Comparison of ENCODE assay signal across 10 cellular contexts in genomic region chr10:100376656-100377055, GRCh38. TPM values are rescaled to one million over a fixed set of nuclear protein-coding genes. Genes with fewer than 3 reads are reported as not detected.
DNase-seq lines count a peak whose midpoint lies in the region; ATAC-seq, FAIRE-seq and TF ChIP-seq lines count a peak whose summit lies in the region.
"Not testable (repeated sequence)": the region's sequence is repeated elsewhere in the genome, so short reads cannot be mapped to it uniquely, and the experiment has no call there.
"Had no signal": no experiment of that assay in that cellular context is flagged by ENCODE, and none has a peak within 500 bp of the region (broad histone marks: within the 10 kb centered on the region; RNA-seq: fewer than 3 reads in every experiment).

No MANE protein-coding gene starts in this region.

- H3K4me3 ChIP-seq in DND-41 (ENCODE audit: low read depth in 1 of 2, low read length in 2 of 2); OCI-LY3 (ENCODE audit: low read length); GM12878: not testable (repeated sequence)

- not testable (repeated sequence) for H3K4me3 Mint-ChIP-seq in WTC11; mesothelial cell of epicardium; progenitor cell of endocrine pancreas (ENCODE audit: low read depth)

- RAD21 ChIA-PET in GM12878 (lab: Charles Lee; ENCODE audit: unreplicated experiment) = interaction anchor here (2.2 to 3.1 kb wide), 2 partner anchors 25 to 29 kb away, joined by 9 to 14 read pairs; partner anchors contain the start of gene SCD

- SMC1A ChIA-PET in GM12878 (lab: Charles Lee; ENCODE audit: uncharacterized antibody, unreplicated experiment) = interaction anchor here (0.7 to 7.7 kb wide), 4 partner anchors 11 to 53 kb away, joined by 3 to 118 read pairs (median 4); partner anchors contain the start of gene SCD

- in situ Hi-C loops in GM12878 (cut with MboI) = not testable (repeated sequence)

- ATAC-seq in DND-41 (ENCODE audit: insufficient read depth, low read depth); WTC11; GM12878: not testable (repeated sequence)

- H3K79me2 ChIP-seq in DND-41 (ENCODE audit: insufficient read depth, low read length) (peaks cover 39% of the 10 kb centered on the region), GM12878 (ENCODE audit: control insufficient read depth, insufficient read depth, low read length) (peaks cover 10% of the 10 kb centered on the region)
- not testable (repeated sequence) for H3K79me2 ChIP-seq in OCI-LY3 (ENCODE audit: low read length)

- TF ChIP-seq CTCF in 22Rv1 (IDR thresholded peaks at IDR 0.05); DND-41 (IDR thresholded peaks at IDR 0.05; ENCODE audit: borderline replicate concordance, extremely low read depth, low read length, poor library complexity, severe bottlenecking); OCI-LY3 (IDR thresholded peaks at IDR 0.05; ENCODE audit: low read depth, low read length); WTC11 (IDR thresholded peaks at IDR 0.05); GM12878 (IDR thresholded peaks at IDR 0.05 in 2 of 3, conservative IDR thresholded peaks at IDR 0.05 in 1 of 3; ENCODE audit: control insufficient read depth in 2 of 3, extremely low read depth in 1 of 3, insufficient read depth in 1 of 3, low read depth in 3 of 3, low read length in 3 of 3); mesothelial cell of epicardium (IDR thresholded peaks at IDR 0.05; ENCODE audit: unreplicated experiment); progenitor cell of endocrine pancreas (IDR thresholded peaks at IDR 0.05; ENCODE audit: unreplicated experiment): not testable (repeated sequence)

- TF ChIP-seq RAD21 in GM12878 (IDR thresholded peaks at IDR 0.05; ENCODE audit: insufficient read depth, low read depth, low read length) = not testable (repeated sequence)

- intact Hi-C loops in GM12878 (cut with micrococcal nuclease; ENCODE audit: unreplicated experiment) = not testable (repeated sequence)

- not testable (repeated sequence) for H3K9me3 ChIP-seq in DND-41 (ENCODE audit: insufficient read depth, low read length, severe bottlenecking); OCI-LY3 (ENCODE audit: insufficient read depth, low read length); GM12878 (replicated peaks; ENCODE audit: control insufficient read depth, insufficient read depth, low read length)

- H4K20me1 ChIP-seq in DND-41 (ENCODE audit: insufficient read depth, low read length); OCI-LY3 (ENCODE audit: insufficient read depth, low read length); GM12878 (ENCODE audit: control insufficient read depth, insufficient read depth): not testable (repeated sequence)

- H3K27ac ChIP-seq in 22Rv1 (peak overlapping the region; percentile 37), OCI-LY3 (ENCODE audit: low read length) (peak overlapping the region; percentile 16; the same call in 1 of the 2 replicates)
- not testable (repeated sequence) for H3K27ac ChIP-seq in DND-41 (ENCODE audit: low read length); GM12878 (ENCODE audit: control insufficient read depth, insufficient read depth)

- H3K4me2 ChIP-seq in DND-41 (ENCODE audit: insufficient read depth, low read length) (peak overlapping the region; percentile 35; the same call in 1 of the 2 replicates), OCI-LY3 (ENCODE audit: low read length) (peak overlapping the region; percentile 26), GM12878 (ENCODE audit: control insufficient read depth, insufficient read depth) (0 out of 2 replicates have a peak overlapping the region, but pooled peaks have one; percentile 20)

- not testable (repeated sequence) for DNase-seq in DND-41; WTC11 (ENCODE audit: low spot score); GM12878 (ENCODE audit: low read depth, low spot score); mesothelial cell of epicardium (ENCODE audit: low spot score in 2 of 2, unreplicated experiment in 2 of 2); progenitor cell of endocrine pancreas (ENCODE audit: low spot score, unreplicated experiment)
- peak; percentile 15 to 28 for DNase-seq in erythroblast (lab: John Stamatoyannopoulos, UW)

- H3K9me3 Mint-ChIP-seq in WTC11; mesothelial cell of epicardium; progenitor cell of endocrine pancreas (ENCODE audit: low read depth): not testable (repeated sequence)

- not testable (repeated sequence) for H3K27me3 Mint-ChIP-seq in WTC11 (ENCODE audit: low read depth); mesothelial cell of epicardium (ENCODE audit: low read depth); progenitor cell of endocrine pancreas

- H3K4me1 ChIP-seq in DND-41 (ENCODE audit: insufficient read depth, low read length) (peaks cover 47% of the 10 kb centered on the region), OCI-LY3 (ENCODE audit: low read length) (peaks cover 32% of the 10 kb centered on the region), GM12878 (ENCODE audit: control insufficient read depth, insufficient read depth, low read length) (peaks cover 23% of the 10 kb centered on the region)

- BruUV-seq in GM12878 (replicated peaks; lab: Mats Ljungman, UMichigan) = not testable (repeated sequence)

- CTCF ChIA-PET in WTC11 (lab: Charles Lee) (interaction anchor here (1.1 kb wide), 1 partner anchor 159 kb away, joined by 4 read pairs; the partner anchor contains the start of gene HIF1AN), GM12878 (lab: Yijun Ruan, JAX) (interaction anchor here (1.2 to 2.3 kb wide), 4 partner anchors 10 to 56 kb away, joined by 3 to 14 read pairs (median 8); partner anchors contain the start of gene SCD)

- H3K27ac Mint-ChIP-seq in WTC11 (peak overlapping the region; percentile 57; the same call in 1 of the 2 replicates), mesothelial cell of epicardium (peak overlapping the region; percentile 68), progenitor cell of endocrine pancreas (peak overlapping the region; percentile 25)

- FAIRE-seq in GM12878 (lab: Jason Lieb, UNC) = not testable (repeated sequence)

- not testable (repeated sequence) for H3K9ac ChIP-seq in DND-41 (ENCODE audit: low read depth, low read length); OCI-LY3 (ENCODE audit: low read length); GM12878 (ENCODE audit: control insufficient read depth, insufficient read depth, low read length)

- POLR2A ChIA-PET in WTC11 (lab: Charles Lee) = not testable (repeated sequence)
- POLR2A ChIA-PET in GM12878 (lab: Charles Lee) = interaction anchor here (1.3 to 6.5 kb wide), 2 partner anchors 17 to 28 kb away, joined by 3 to 191 read pairs; partner anchors contain the start of gene SCD

- not testable (repeated sequence) for H3K27me3 ChIP-seq in DND-41 (ENCODE audit: insufficient read depth, low read length, poor library complexity); OCI-LY3 (ENCODE audit: low read depth, low read length); GM12878 (replicated peaks in 1 of 2; ENCODE audit: control insufficient read depth in 2 of 2, insufficient read depth in 2 of 2, low read length in 1 of 2)

- not testable (repeated sequence) for TF ChIP-seq POLR2A in GM12878 (IDR thresholded peaks at IDR 0.05; ENCODE audit: low read depth, low read length); erythroblast (IDR thresholded peaks at IDR 0.05; ENCODE audit: low read length)

- not testable (repeated sequence) for H3K36me3 ChIP-seq in DND-41 (ENCODE audit: insufficient read depth, low read length); OCI-LY3 (replicated peaks; ENCODE audit: low read depth, low read length); GM12878 (ENCODE audit: control insufficient read depth in 2 of 2, insufficient read depth in 2 of 2, low read length in 1 of 2)

- not testable (repeated sequence) for TF ChIP-seq EP300 in GM12878 (IDR thresholded peaks at IDR 0.05; ENCODE audit: borderline replicate concordance in 1 of 2, control insufficient read depth in 1 of 2, low read depth in 2 of 2, low read length in 2 of 2)

- not testable (repeated sequence) for H2AFZ ChIP-seq in DND-41 (ENCODE audit: low read depth, low read length); OCI-LY3 (ENCODE audit: low read depth, low read length); GM12878 (ENCODE audit: control insufficient read depth, low read depth, low read length)

- not testable (repeated sequence) for H3K4me1 Mint-ChIP-seq in WTC11, mesothelial cell of epicardium
- H3K4me1 Mint-ChIP-seq in progenitor cell of endocrine pancreas (ENCODE audit: low read depth) = peaks cover 10% of the 10 kb centered on the region

- peaks cover 18% of the 10 kb centered on the region for H3K36me3 Mint-ChIP-seq in WTC11
- not testable (repeated sequence) for H3K36me3 Mint-ChIP-seq in mesothelial cell of epicardium; progenitor cell of endocrine pancreas (ENCODE audit: insufficient read depth)

- 88% methylated on average over 6 of the region's 6 CpGs for WGBS in GM12878 (ENCODE audit: insufficient coverage, insufficient replicate concordance, low lambda C conversion rate, missing lambda C conversion rate)

RNA-seq across cellular contexts. Expression of gene SCD, which starts 29.6 kb away (rescaled TPM):
- total RNA-seq in WTC11 (2021) (490 to 556 TPM (median 501 TPM) in 3 replicates), GM12878 (2014; rRNA removed) (108 and 117 TPM in 2 replicates), GM12878 (2014; rRNA removed; fragmentation: Illumina TruSeq; extraction: Trizol) (91.3 and 103 TPM in 2 replicates), GM12878 (2021) (171 and 188 TPM in 2 replicates), mesothelial cell of epicardium (157 to 162 TPM (median 159 TPM) in 3 replicates), progenitor cell of endocrine pancreas (281 and 309 TPM in 2 replicates)
- 120 and 125 TPM in 2 replicates for total RNA-seq in GM12878 (2013; cell fraction: nucleolus; rRNA removed)
- polyA plus RNA-seq in GM12878 (2011; ENCODE audit: low read depth) = 65.1 TPM
- polyA plus RNA-seq in GM12878 (2011; rRNA removed) (250 and 279 TPM in 2 replicates), GM12878 (2014; fragmentation: Illumina TruSeq; extraction: Trizol) (181 and 230 TPM in 2 replicates), GM12878 (2014; fragmentation: Nextera tagmentation; extraction: Ambion mirVana) (10 to 100 TPM; 77.5 to 86.1 TPM), GM12878 (2014; rRNA removed) (119 and 131 TPM in 2 replicates), GM12878 (2016; fragmentation: Nextera tagmentation; extraction: Ambion mirVana) (10 to 100 TPM; 68.7 to 70.2 TPM)
- 198 and 249 TPM in 2 replicates for polyA plus RNA-seq in GM12878 (2011; cell fraction: cytosol; rRNA removed)
- polyA plus RNA-seq in GM12878 (2011; cell fraction: nucleus; rRNA removed) = 86.6 and 104 TPM in 2 replicates
- 88.3 and 146 TPM in 2 replicates for polyA plus RNA-seq in GM12878 (2012)
- 294 and 320 TPM in 2 replicates for polyA minus RNA-seq in GM12878 (2011; rRNA and poly(A)+ RNA removed)
- 122 TPM in 2 replicates for polyA minus RNA-seq in GM12878 (2011; cell fraction: cytosol; rRNA and poly(A)+ RNA removed)
- polyA minus RNA-seq in GM12878 (2011; cell fraction: nucleus; rRNA and poly(A)+ RNA removed) = 31.3 and 34.6 TPM in 2 replicates

RNA-seq across cellular contexts. Expression of gene PKD2L1, which starts 46.6 kb away (rescaled TPM):
- total RNA-seq in WTC11 (2021) (0.09 TPM in 1 of 3 replicates, not detected in the others), GM12878 (2014; rRNA removed) (0.17 and 0.22 TPM in 2 replicates), GM12878 (2014; rRNA removed; fragmentation: Illumina TruSeq; extraction: Trizol) (0.14 TPM in 1 of 2 replicates, not detected in the other), GM12878 (2021) (0.05 and 0.08 TPM in 2 replicates), mesothelial cell of epicardium (0.09 TPM in 1 of 3 replicates, not detected in the others), progenitor cell of endocrine pancreas (0.38 TPM in 1 of 2 replicates, not detected in the other)
- total RNA-seq in GM12878 (2013; cell fraction: nucleolus; rRNA removed) = not detected in 2 replicates
- polyA plus RNA-seq in GM12878 (2011; ENCODE audit: low read depth) = not detected
- polyA plus RNA-seq in GM12878 (2011; rRNA removed) (0.05 and 0.06 TPM in 2 replicates), GM12878 (2014; fragmentation: Illumina TruSeq; extraction: Trizol) (0.09 and 0.27 TPM in 2 replicates), GM12878 (2014; fragmentation: Nextera tagmentation; extraction: Ambion mirVana) (not detected), GM12878 (2014; rRNA removed) (not detected in 2 replicates), GM12878 (2016; fragmentation: Nextera tagmentation; extraction: Ambion mirVana) (not detected)
- 0.03 and 0.06 TPM in 2 replicates for polyA plus RNA-seq in GM12878 (2011; cell fraction: cytosol; rRNA removed)
- polyA plus RNA-seq in GM12878 (2011; cell fraction: nucleus; rRNA removed) = 0.24 and 0.35 TPM in 2 replicates
- polyA plus RNA-seq in GM12878 (2012) = 0.07 TPM in 1 of 2 replicates, not detected in the other
- not detected in 2 replicates for polyA minus RNA-seq in GM12878 (2011; rRNA and poly(A)+ RNA removed)
- not detected in 2 replicates for polyA minus RNA-seq in GM12878 (2011; cell fraction: cytosol; rRNA and poly(A)+ RNA removed)
- polyA minus RNA-seq in GM12878 (2011; cell fraction: nucleus; rRNA and poly(A)+ RNA removed) = not detected in 2 replicates
- total RNA-seq: H7, SJCRH30 had no signal
